11 cellular contexts compared by ENCODE assay signal in genomic region chr12:60271816-60272215, GRCh38.
"Had no signal": no experiment of that assay in that cellular context is flagged by ENCODE, and none has a peak within 500 bp of the region (broad histone marks: within the 10 kb centered on the region; RNA-seq: fewer than 3 reads in every experiment).

No MANE protein-coding gene starts in this region.

- H3K4me1 ChIP-seq: HAP-1 had no signal

- H3K27ac ChIP-seq: GM23248 had no signal

- H3K4me3 ChIP-seq: GM23248, GM23338, HAP-1 had no signal

- ATAC-seq: GM23338, HCT116 had no signal

- H3K36me3 ChIP-seq: HAP-1 had no signal

- FAIRE-seq: H1, H54 had no signal

- H3K9ac ChIP-seq: GM23248 had no signal

- H3K9me3 ChIP-seq: HAP-1 had no signal

- DNase-seq: GM23248, GOT3, H7, H9, HCEC 1CT, HFFc6 had no signal
